Comparison of ENCODE assay signal across 11 cellular contexts in the genomic region with DNA sequence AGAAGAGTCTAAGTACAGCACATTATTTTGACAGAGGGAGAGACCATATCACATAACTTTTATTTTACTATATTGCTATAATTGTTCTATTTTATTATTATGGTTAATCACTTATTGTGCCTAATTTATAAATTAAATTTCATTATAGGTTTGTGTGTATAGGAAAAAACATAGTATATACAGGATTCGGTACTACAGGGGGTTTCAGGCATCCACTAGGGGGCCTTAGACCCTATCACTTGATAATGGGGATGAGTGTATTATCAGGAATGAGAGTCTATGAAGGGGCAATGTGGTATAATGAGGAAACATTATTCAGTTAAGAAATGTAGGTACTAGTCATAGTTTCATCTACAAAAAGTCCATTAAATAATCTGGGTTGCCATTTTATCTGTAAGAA.
DNase-seq lines count a peak whose midpoint lies in the region; ATAC-seq and TF ChIP-seq lines count a peak whose summit lies in the region.
"Had no signal": no experiment of that assay in that cellular context is flagged by ENCODE, and none has a peak within 500 bp of the region (broad histone marks: within the 10 kb centered on the region; RNA-seq: fewer than 3 reads in every experiment).

No MANE protein-coding gene starts in this region.

- ATAC-seq in GM18870 (IDR thresholded peaks at IDR 0.05; ENCODE audit: unreplicated experiment) = peak; percentile 64
- no peak for ATAC-seq in activated CD8-positive, alpha-beta T cell treated with anti-CD3 and anti-CD28 coated beads, Interleukin-2, amount 10 ng/mL, durations not matched to agents 7 days and 5 days
- ATAC-seq: activated naive CD4-positive, alpha-beta T cell treated with anti-CD3 and anti-CD28 coated beads, Interleukin-2, amount 50 U/mL, for 72 hours had no signal

- H3K9me3 Mint-ChIP-seq in endodermal cell = no peaks in the 10 kb centered on the region
- no peaks in the 10 kb centered on the region for H3K9me3 Mint-ChIP-seq in activated CD8-positive, alpha-beta T cell treated with anti-CD3 and anti-CD28 coated beads, Interleukin-2, amount 10 ng/mL, durations not matched to agents 7 days and 5 days (ENCODE audit: insufficient read depth)
- H3K9me3 Mint-ChIP-seq: activated naive CD4-positive, alpha-beta T cell treated with anti-CD3 and anti-CD28 coated beads, Interleukin-2, amount 50 U/mL, for 72 hours; IgD-negative memory B cell had no signal

- H3K9ac ChIP-seq in endodermal cell (ENCODE audit: extremely low read depth, low read length, poor library complexity, severe bottlenecking) = no peak overlapping the region

- H3K27me3 Mint-ChIP-seq in endodermal cell (ENCODE audit: insufficient read depth) = no peaks in the 10 kb centered on the region
- no peaks in the 10 kb centered on the region for H3K27me3 Mint-ChIP-seq in activated CD8-positive, alpha-beta T cell treated with anti-CD3 and anti-CD28 coated beads, Interleukin-2, amount 10 ng/mL, durations not matched to agents 7 days and 5 days (ENCODE audit: low read depth)
- H3K27me3 Mint-ChIP-seq: IgD-negative memory B cell had no signal

- 83 to 100% methylated on average over 1 of the region's 1 CpG for WGBS in endodermal cell (ENCODE audit: insufficient coverage in 1 of 2, insufficient read length in 1 of 2), 2 experiments

- H3K27ac Mint-ChIP-seq in endodermal cell = no peak overlapping the region
- H3K27ac Mint-ChIP-seq in activated CD8-positive, alpha-beta T cell treated with anti-CD3 and anti-CD28 coated beads, Interleukin-2, amount 10 ng/mL, durations not matched to agents 7 days and 5 days = no peak overlapping the region
- H3K27ac Mint-ChIP-seq: activated naive CD4-positive, alpha-beta T cell treated with anti-CD3 and anti-CD28 coated beads, Interleukin-2, amount 50 U/mL, for 72 hours; IgD-negative memory B cell had no signal

- DNase-seq in A172 (ENCODE audit: low spot score) (peak; percentile 5), NCI-H1092 treated with DMSO at 0.1 percent for 48 hours (lab: John Stamatoyannopoulos, UW) (peak; percentile 61), endodermal cell (peak; percentile 52), HuH-7.5 (ENCODE audit: low spot score) (no peak), NCI-H1105 treated with DMSO at 0.1 percent for 48 hours (lab: John Stamatoyannopoulos, UW) (no peak), GM19240 (ENCODE audit: insufficient read length, low spot score) (no peak)
- no peak for DNase-seq in activated CD8-positive, alpha-beta T cell treated with anti-CD3 and anti-CD28 coated beads, Interleukin-2, amount 10 ng/mL, durations not matched to agents 7 days and 5 days
- DNase-seq: C1 segment of cervical spinal cord had no signal

- peak; percentile 83 for TF ChIP-seq CTCF in endodermal cell (conservative IDR thresholded peaks at IDR 0.05)

- POLR2A ChIA-PET in activated CD8-positive, alpha-beta T cell treated with anti-CD3 and anti-CD28 coated beads, Interleukin-2, amount 10 ng/mL, durations not matched to agents 7 days and 5 days (lab: Charles Lee) = no interaction called here

- no peak overlapping the region for H3K4me3 ChIP-seq in endodermal cell (ENCODE audit: low read length)

- no peaks in the 10 kb centered on the region for H3K36me3 ChIP-seq in endodermal cell (ENCODE audit: control insufficient read depth, insufficient read depth, low read length)

- no peaks in the 10 kb centered on the region for H3K4me1 Mint-ChIP-seq in endodermal cell
- no peaks in the 10 kb centered on the region for H3K4me1 Mint-ChIP-seq in activated CD8-positive, alpha-beta T cell treated with anti-CD3 and anti-CD28 coated beads, Interleukin-2, amount 10 ng/mL, durations not matched to agents 7 days and 5 days (ENCODE audit: low read depth)
- H3K4me1 Mint-ChIP-seq: IgD-negative memory B cell had no signal

- no peaks in the 10 kb centered on the region for H3K36me3 Mint-ChIP-seq in endodermal cell (ENCODE audit: low read depth)
- H3K36me3 Mint-ChIP-seq in activated CD8-positive, alpha-beta T cell treated with anti-CD3 and anti-CD28 coated beads, Interleukin-2, amount 10 ng/mL, durations not matched to agents 7 days and 5 days (ENCODE audit: low read depth) = no peaks in the 10 kb centered on the region
- H3K36me3 Mint-ChIP-seq: activated naive CD4-positive, alpha-beta T cell treated with anti-CD3 and anti-CD28 coated beads, Interleukin-2, amount 50 U/mL, for 72 hours; IgD-negative memory B cell had no signal

- H3K4me1 ChIP-seq in endodermal cell (ENCODE audit: control insufficient read depth, insufficient read depth, low read length) = peaks cover 3% of the 10 kb centered on the region

- H3K27ac ChIP-seq in endodermal cell (ENCODE audit: low read depth, low read length) = no peak overlapping the region

- H3K27me3 ChIP-seq in endodermal cell (ENCODE audit: control insufficient read depth, insufficient read depth, low read length, poor library complexity, severe bottlenecking) = no peaks in the 10 kb centered on the region

- no peaks in the 10 kb centered on the region for H3K9me3 ChIP-seq in endodermal cell (ENCODE audit: control insufficient read depth, low read length)

- CTCF ChIA-PET in activated CD8-positive, alpha-beta T cell treated with anti-CD3 and anti-CD28 coated beads, Interleukin-2, amount 10 ng/mL, durations not matched to agents 7 days and 5 days (lab: Charles Lee) = no interaction called here

- no peak overlapping the region for H3K4me3 Mint-ChIP-seq in endodermal cell
- H3K4me3 Mint-ChIP-seq in activated CD8-positive, alpha-beta T cell treated with anti-CD3 and anti-CD28 coated beads, Interleukin-2, amount 10 ng/mL, durations not matched to agents 7 days and 5 days = no peak overlapping the region
- H3K4me3 Mint-ChIP-seq: IgD-negative memory B cell had no signal

Comparison
In these comparisons a context has a peak if more than half of its experiments do, and no peak if none do; other contexts are left out.
1. DNase-seq: peak in A172 (single experiment), NCI-H1092 treated with DMSO at 0.1 percent for 48 hours (single experiment) and endodermal cell (single experiment); none in HuH-7.5 (single experiment), NCI-H1105 treated with DMSO at 0.1 percent for 48 hours (single experiment), activated CD8-positive, alpha-beta T cell treated with anti-CD3 and anti-CD28 coated beads, Interleukin-2, amount 10 ng/mL, durations not matched to agents 7 days and 5 days (single experiment) and GM19240 (single experiment).